1 cellular context compared by ENCODE assay signal in the genomic region with DNA sequence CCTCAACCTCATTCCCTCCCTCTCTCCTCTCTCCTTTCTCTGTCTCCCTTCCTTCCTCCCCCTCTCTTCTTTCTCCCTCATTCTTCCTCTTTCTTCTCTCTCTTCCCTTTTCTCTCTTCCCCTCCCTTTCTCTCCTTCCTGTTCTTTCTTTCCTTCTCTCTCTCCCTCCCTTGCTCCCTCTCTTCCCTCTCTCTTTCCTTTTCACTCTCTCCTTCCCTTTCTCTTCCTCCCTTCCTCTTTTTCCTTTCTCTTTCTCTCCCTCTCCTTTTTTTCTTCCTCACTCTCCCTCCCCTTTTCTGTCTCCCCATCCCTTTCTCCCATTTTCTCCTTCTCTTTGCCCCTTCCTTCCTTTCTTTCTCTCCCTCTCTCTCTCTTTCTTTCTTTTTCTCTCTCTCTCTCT.
TF ChIP-seq lines count a peak whose summit lies in the region.

No MANE protein-coding gene starts in this region.

TF ChIP-seq in HepG2, 621 proteins besides CTCF, POLR2A, EP300 and RAD21:
- TF ChIP-seq NONO (IDR thresholded peaks at IDR 0.05), result 0 out of 2 replicates have a peak, but pooled peaks have one; percentile 34
- no peak for TF ChIP-seq NONO (CRISPR knock-in tag; conservative IDR thresholded peaks at IDR 0.05)
- TF ChIP-seq ZNF503 (CRISPR knock-in tag; IDR thresholded peaks at IDR 0.05), result no peak
TF ChIP-seq in HepG2: peak in this region for 1.
